19 cellular contexts compared by ENCODE assay signal in genomic region chr5:178419196-178419595, GRCh38.
DNase-seq lines count a peak whose midpoint lies in the region; ATAC-seq, FAIRE-seq and TF ChIP-seq lines count a peak whose summit lies in the region.
"Had no signal": no experiment of that assay in that cellular context is flagged by ENCODE, and none has a peak within 500 bp of the region (broad histone marks: within the 10 kb centered on the region; RNA-seq: fewer than 3 reads in every experiment).

No MANE protein-coding gene starts in this region.

- no peaks in the 10 kb centered on the region for H4K20me1 ChIP-seq in GM23338 (replicated peaks; ENCODE audit: insufficient read depth)

- H3K27ac ChIP-seq in GM23338 (ENCODE audit: low read depth) (no peak overlapping the region), kidney (ENCODE audit: low read depth in 2 of 2, low read length in 2 of 2) (no peak overlapping the region), parathyroid adenoma (no peak overlapping the region)

- POLR2A ChIA-PET in WTC11 (lab: Charles Lee), result no interaction called here

- H3K36me3 Mint-ChIP-seq in GM23338 (ENCODE audit: low read depth), result no peaks in the 10 kb centered on the region
- H3K36me3 Mint-ChIP-seq in WTC11, result no peaks in the 10 kb centered on the region

- H3K4me2 ChIP-seq in GM23338 (0 out of 2 replicates have a peak overlapping the region, but pooled peaks have one; percentile 67), parathyroid adenoma (ENCODE audit: low read length) (peak overlapping the region; percentile 19)

- H3K9me3 Mint-ChIP-seq in GM23338 (no peaks in the 10 kb centered on the region), WTC11 (no peaks in the 10 kb centered on the region)

- ATAC-seq in GM23338 (no peak), WTC11 (no peak), HG02970 (IDR thresholded peaks at IDR 0.05; ENCODE audit: low FRiP score, unreplicated experiment) (no peak)

- H3K79me2 ChIP-seq in GM23338 (replicated peaks; ENCODE audit: insufficient read depth) (no peaks in the 10 kb centered on the region; the same call in 1 of the 2 replicates), parathyroid adenoma (no peaks in the 10 kb centered on the region)

- no peak overlapping the region for H3K4me3 ChIP-seq in GM23338
- H3K4me3 ChIP-seq in kidney (ENCODE audit: low read length in 2 of 2), result no peak overlapping the region
- H3K4me3 ChIP-seq in parathyroid adenoma (ENCODE audit: low read depth, low read length), result no peak overlapping the region

- H3K27me3 Mint-ChIP-seq in GM23338 (ENCODE audit: insufficient read depth, low read depth, poor library complexity), result peaks cover 12% of the 10 kb centered on the region
- no peaks in the 10 kb centered on the region for H3K27me3 Mint-ChIP-seq in WTC11 (ENCODE audit: low read depth)

- H3K4me3 Mint-ChIP-seq in GM23338 (no peak overlapping the region; the same call in 2 of the 3 replicates), WTC11 (no peak overlapping the region)

- no peaks in the 10 kb centered on the region for H3K9me2 ChIP-seq in GM23338 (ENCODE audit: insufficient read depth)

- H2AFZ ChIP-seq in GM23338, result no peak overlapping the region
- H2AFZ ChIP-seq in parathyroid adenoma, result peak overlapping the region; percentile 6

- H3F3A ChIP-seq in GM23338 (replicated peaks; ENCODE audit: low read depth), result no peaks in the 10 kb centered on the region

- H3K27me3 ChIP-seq in GM23338 (ENCODE audit: insufficient read depth) (no peaks in the 10 kb centered on the region), parathyroid adenoma (ENCODE audit: control insufficient read depth, insufficient read depth, low read length) (no peaks in the 10 kb centered on the region)

- CTCF ChIA-PET in WTC11 (lab: Charles Lee), result interaction anchor here (1.5 kb wide), 1 partner anchor 42 kb away, joined by 10 read pairs; no protein-coding TSS in a partner anchor

- intact Hi-C loops in kidney (cut with DNase I), result no loop called here

- peak overlapping the region; percentile 38; the same call in 1 of the 2 replicates for H3K27ac Mint-ChIP-seq in GM23338
- H3K27ac Mint-ChIP-seq in WTC11, result peak overlapping the region; percentile 71

- TF ChIP-seq CTCF in GM23338 (conservative IDR thresholded peaks at IDR 0.05; ENCODE audit: low read depth in 2 of 2) (no peak), WTC11 (IDR thresholded peaks at IDR 0.05) (no peak), kidney (IDR thresholded peaks at IDR 0.05; ENCODE audit: borderline replicate concordance, extremely low read depth, insufficient read depth) (no peak), parathyroid adenoma (IDR thresholded peaks at IDR 0.05) (no peak)

- H3K4me1 Mint-ChIP-seq in GM23338 (peaks cover 49% of the 10 kb centered on the region), WTC11 (peaks cover 42% of the 10 kb centered on the region)

- no peak for FAIRE-seq in kidney (lab: Jason Lieb, UNC)
- FAIRE-seq: D721Med, GM12891, GM18507 had no signal

- H3K36me3 ChIP-seq in GM23338 (ENCODE audit: insufficient read depth), result no peaks in the 10 kb centered on the region
- H3K36me3 ChIP-seq in kidney (ENCODE audit: control insufficient read depth in 1 of 2, insufficient read depth in 2 of 2, low read length in 2 of 2), result no peaks in the 10 kb centered on the region
- no peaks in the 10 kb centered on the region for H3K36me3 ChIP-seq in parathyroid adenoma (ENCODE audit: control insufficient read depth, insufficient read depth, low read length)

- H3K9me3 ChIP-seq in kidney (ENCODE audit: control insufficient read depth in 1 of 2, low read length in 2 of 2) (no peaks in the 10 kb centered on the region), parathyroid adenoma (ENCODE audit: control insufficient read depth, low read length) (no peaks in the 10 kb centered on the region)

- H3K9ac ChIP-seq in kidney (ENCODE audit: low read length in 2 of 2) (no peak overlapping the region), parathyroid adenoma (no peak overlapping the region)

- DNase-seq in GM23338 (ENCODE audit: low spot score), result no peak
- no peak for DNase-seq in WTC11 (ENCODE audit: low spot score)
- DNase-seq in kidney, result peak; percentile 23
- DNase-seq in AML-193 (lab: John Stamatoyannopoulos, UW), result no peak
- no peak for DNase-seq in SW480 (ENCODE audit: low spot score)
- DNase-seq in kidney tubule cell (ENCODE audit: low spot score), result no peak
- DNase-seq: C1 segment of cervical spinal cord; NCI-H1105; NCI-H1694 treated with DMSO at 0.1 percent for 48 hours; NCI-H2107; NCI-H510A; NCI-H748 treated with DMSO at 0.1 percent for 48 hours; NK-92 treated with Interleukin-12 subunit alpha and Interleukin-12 subunit beta, amount 100 ng/mL, for 24 hours; SIG-M5 had no signal

- peaks cover 29% of the 10 kb centered on the region for H3K4me1 ChIP-seq in GM23338 (ENCODE audit: insufficient read depth)
- H3K4me1 ChIP-seq in kidney (ENCODE audit: control insufficient read depth in 1 of 2, insufficient read depth in 1 of 2, low read depth in 1 of 2, low read length in 2 of 2), result no peaks in the 10 kb centered on the region
- H3K4me1 ChIP-seq in parathyroid adenoma, result peaks cover 37% of the 10 kb centered on the region

TF ChIP-seq in GM23338, 12 proteins besides CTCF, POLR2A, EP300 and RAD21 (continues in another document):
- TF ChIP-seq EZH2phosphoT487 (IDR thresholded peaks at IDR 0.05; ENCODE audit: unreplicated experiment) (no peak), CREB1 (CRISPR knock-in tag; IDR thresholded peaks at IDR 0.05; ENCODE audit: low read depth) (no peak), NANOG (IDR thresholded peaks at IDR 0.05; ENCODE audit: borderline replicate concordance) (no peak)
- TF ChIP-seq, protein P1, sequence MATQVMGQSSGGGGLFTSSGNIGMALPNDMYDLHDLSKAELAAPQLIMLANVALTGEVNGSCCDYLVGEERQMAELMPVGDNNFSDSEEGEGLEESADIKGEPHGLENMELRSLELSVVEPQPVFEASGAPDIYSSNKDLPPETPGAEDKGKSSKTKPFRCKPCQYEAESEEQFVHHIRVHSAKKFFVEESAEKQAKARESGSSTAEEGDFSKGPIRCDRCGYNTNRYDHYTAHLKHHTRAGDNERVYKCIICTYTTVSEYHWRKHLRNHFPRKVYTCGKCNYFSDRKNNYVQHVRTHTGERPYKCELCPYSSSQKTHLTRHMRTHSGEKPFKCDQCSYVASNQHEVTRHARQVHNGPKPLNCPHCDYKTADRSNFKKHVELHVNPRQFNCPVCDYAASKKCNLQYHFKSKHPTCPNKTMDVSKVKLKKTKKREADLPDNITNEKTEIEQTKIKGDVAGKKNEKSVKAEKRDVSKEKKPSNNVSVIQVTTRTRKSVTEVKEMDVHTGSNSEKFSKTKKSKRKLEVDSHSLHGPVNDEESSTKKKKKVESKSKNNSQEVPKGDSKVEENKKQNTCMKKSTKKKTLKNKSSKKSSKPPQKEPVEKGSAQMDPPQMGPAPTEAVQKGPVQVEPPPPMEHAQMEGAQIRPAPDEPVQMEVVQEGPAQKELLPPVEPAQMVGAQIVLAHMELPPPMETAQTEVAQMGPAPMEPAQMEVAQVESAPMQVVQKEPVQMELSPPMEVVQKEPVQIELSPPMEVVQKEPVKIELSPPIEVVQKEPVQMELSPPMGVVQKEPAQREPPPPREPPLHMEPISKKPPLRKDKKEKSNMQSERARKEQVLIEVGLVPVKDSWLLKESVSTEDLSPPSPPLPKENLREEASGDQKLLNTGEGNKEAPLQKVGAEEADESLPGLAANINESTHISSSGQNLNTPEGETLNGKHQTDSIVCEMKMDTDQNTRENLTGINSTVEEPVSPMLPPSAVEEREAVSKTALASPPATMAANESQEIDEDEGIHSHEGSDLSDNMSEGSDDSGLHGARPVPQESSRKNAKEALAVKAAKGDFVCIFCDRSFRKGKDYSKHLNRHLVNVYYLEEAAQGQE (IDR thresholded peaks at IDR 0.05; ENCODE audit: unreplicated experiment), result no peak

TF ChIP-seq in WTC11, 78 proteins besides CTCF, POLR2A, EP300 and RAD21:
- TF ChIP-seq NR1H2 (CRISPR knock-in tag; IDR thresholded peaks at IDR 0.05) (no peak), ZNF425 (CRISPR knock-in tag; conservative IDR thresholded peaks at IDR 0.05) (no peak)
TF ChIP-seq in WTC11: peak in this region for 0.
